In the genomic region with DNA sequence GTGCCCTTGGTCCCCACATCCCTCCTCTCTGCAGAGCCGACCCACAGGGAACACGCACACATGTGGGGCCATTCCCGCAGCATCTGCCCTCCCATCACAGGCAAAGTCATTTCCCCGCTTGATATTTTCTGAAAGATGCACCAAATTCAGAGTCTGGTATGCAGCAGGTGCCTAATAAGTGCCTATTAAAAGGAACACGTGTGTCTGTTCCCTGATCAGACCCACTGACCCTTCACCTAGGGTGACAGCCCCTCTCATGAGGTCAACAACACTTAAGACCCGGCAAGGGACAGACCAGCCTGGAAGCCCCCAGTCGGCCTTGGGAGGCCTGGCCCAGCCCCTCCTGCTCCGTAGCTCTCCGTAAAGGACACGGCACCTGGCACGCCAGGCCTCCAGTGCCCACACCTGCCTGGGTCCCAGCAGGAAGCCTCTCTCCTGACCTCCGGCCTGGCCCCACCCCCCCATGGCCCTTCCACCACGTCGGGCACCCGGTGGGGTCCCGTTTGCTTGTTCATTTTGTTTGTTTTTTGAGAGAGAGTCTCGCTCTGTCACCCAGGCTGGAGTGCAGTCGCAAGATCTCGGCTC, we compare ENCODE assay signal across 35 cellular contexts. TPM values are rescaled to one million over a fixed set of nuclear protein-coding genes. Genes with fewer than 3 reads are reported as not detected.
"Had no signal": no experiment of that assay in that cellular context is flagged by ENCODE, and none has a peak within 500 bp of the region (broad histone marks: within the 10 kb centered on the region; RNA-seq: fewer than 3 reads in every experiment).

No MANE protein-coding gene starts in this region.

- H3K9me3 Mint-ChIP-seq: mesothelial cell of epicardium; naive B cell; natural killer cell treated with Interleukin-12 subunit alpha and Interleukin-12 subunit beta and Interleukin-15 and Interleukin-18, amount 100 ng/mL, for 72 hours; neural crest cell; stimulated activated effector memory CD8-positive, alpha-beta T cell treated with anti-CD3 and anti-CD28 coated beads, Interleukin-12 subunit alpha, Interleukin-12 subunit beta, amount 100 ng/mL, for 72 hours had no signal

- H3K36me3 Mint-ChIP-seq: naive B cell; natural killer cell treated with Interleukin-12 subunit alpha and Interleukin-12 subunit beta and Interleukin-15 and Interleukin-18, amount 100 ng/mL, for 72 hours had no signal

- H3K4me1 ChIP-seq: esophagus squamous epithelium, heart right ventricle, left lung, pancreas, sigmoid colon, tibial nerve, upper lobe of left lung had no signal

- FAIRE-seq: endothelial cell of umbilical vein, islet of Langerhans, pancreas, urothelium cell line had no signal

- H3K27me3 ChIP-seq: esophagus squamous epithelium, heart right ventricle, left lung, neutrophil, pancreas, sigmoid colon, tibial nerve, upper lobe of left lung had no signal

- H3K27ac Mint-ChIP-seq: mesothelial cell of epicardium; natural killer cell treated with Interleukin-12 subunit alpha and Interleukin-12 subunit beta and Interleukin-15 and Interleukin-18, amount 100 ng/mL, for 72 hours; progenitor cell of endocrine pancreas; stimulated activated effector memory CD8-positive, alpha-beta T cell treated with anti-CD3 and anti-CD28 coated beads, Interleukin-12 subunit alpha, Interleukin-12 subunit beta, amount 100 ng/mL, for 72 hours had no signal

- DNase-seq: dermis blood vessel endothelial cell; effector memory CD4-positive, alpha-beta T cell; esophagus squamous epithelium; foreskin melanocyte; glutamatergic neuron; heart right ventricle; hippocampal formation; left cardiac atrium; left lung; mesenchymal stem cell; mucosa of descending colon; naive B cell; sigmoid colon; stimulated activated CD4-positive, alpha-beta T cell treated with anti-CD3 and anti-CD28 coated beads, Interleukin-2, amount 100 ng/mL, for 24 hours; stimulated activated CD4-positive, alpha-beta T cell treated with anti-CD3 and anti-CD28 coated beads, Interleukin-4, amount 100 ng/mL, for 24 hours; stimulated activated naive CD4-positive, alpha-beta T cell treated with Interleukin-2 at 50 U/mL for 16 hours; upper lobe of left lung had no signal

- H3K4me3 Mint-ChIP-seq: mesothelial cell of epicardium; naive B cell; natural killer cell treated with Interleukin-12 subunit alpha and Interleukin-12 subunit beta and Interleukin-15 and Interleukin-18, amount 100 ng/mL, for 72 hours; neural crest cell; stimulated activated effector memory CD8-positive, alpha-beta T cell treated with anti-CD3 and anti-CD28 coated beads, Interleukin-12 subunit alpha, Interleukin-12 subunit beta, amount 100 ng/mL, for 72 hours had no signal

- H3K27me3 Mint-ChIP-seq: naive B cell; natural killer cell treated with Interleukin-12 subunit alpha and Interleukin-12 subunit beta and Interleukin-15 and Interleukin-18, amount 100 ng/mL, for 72 hours; progenitor cell of endocrine pancreas had no signal

- H3K9me3 ChIP-seq: esophagus squamous epithelium, heart right ventricle, left lung, mucosa of descending colon, neutrophil, pancreas, sigmoid colon, thoracic aorta, tibial nerve, upper lobe of left lung had no signal

- H3K4me3 ChIP-seq: coronary artery, esophagus squamous epithelium, heart right ventricle, left lung, mucosa of descending colon, pancreas, sigmoid colon, thoracic aorta, tibial nerve, upper lobe of left lung had no signal

- H3K4me1 Mint-ChIP-seq: mesothelial cell of epicardium; neural crest cell; stimulated activated effector memory CD8-positive, alpha-beta T cell treated with anti-CD3 and anti-CD28 coated beads, Interleukin-12 subunit alpha, Interleukin-12 subunit beta, amount 100 ng/mL, for 72 hours had no signal

- ATAC-seq: left cardiac atrium; left lung; mucosa of descending colon; natural killer cell treated with Interleukin-12 subunit alpha and Interleukin-12 subunit beta and Interleukin-15 and Interleukin-18, amount 100 ng/mL, for 72 hours; pancreas; stimulated activated effector memory CD8-positive, alpha-beta T cell treated with anti-CD3 and anti-CD28 coated beads, Interleukin-12 subunit alpha, Interleukin-12 subunit beta, amount 100 ng/mL, for 72 hours had no signal

- H3K27ac ChIP-seq: coronary artery, esophagus squamous epithelium, heart right ventricle, left lung, neutrophil, pancreas, sigmoid colon, thoracic aorta, tibial nerve, upper lobe of left lung had no signal

RNA-seq across cellular contexts. Expression of gene PERCC1, which starts 36.4 kb away (rescaled TPM):
- total RNA-seq: dermis blood vessel endothelial cell, endothelial cell of umbilical vein, epithelial cell of proximal tubule, esophagus squamous epithelium, kidney epithelial cell, left cardiac atrium, lower leg skin, lung microvascular endothelial cell, mesothelial cell of epicardium, neural crest cell, sigmoid colon, skeletal muscle tissue, thoracic aorta had no signal
- polyA plus RNA-seq: endothelial cell of umbilical vein, pancreas had no signal
